Comparison of ENCODE assay signal across 21 cellular contexts in the genomic region with DNA sequence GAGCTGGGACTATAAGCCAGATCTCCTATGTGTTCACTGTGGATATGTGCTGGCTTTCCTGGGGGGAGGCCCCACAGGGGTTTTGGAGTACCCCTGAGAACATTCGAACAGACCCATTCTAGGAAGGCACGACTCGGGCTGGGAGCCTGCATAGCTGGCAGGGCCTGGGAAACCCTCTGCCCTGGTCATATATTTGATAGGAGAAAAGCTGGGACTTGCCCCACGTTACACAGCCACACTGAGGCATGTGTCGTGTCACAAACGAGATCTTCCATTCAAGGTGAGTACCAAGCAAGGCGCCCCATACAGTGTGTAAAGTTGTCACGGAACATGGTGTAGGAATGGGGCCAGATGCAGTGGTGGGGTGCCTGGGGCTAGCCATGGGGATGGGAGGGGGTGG. TPM values are rescaled to one million over a fixed set of nuclear protein-coding genes. Genes with fewer than 3 reads are reported as not detected.
DNase-seq lines count a peak whose midpoint lies in the region; ATAC-seq, FAIRE-seq and TF ChIP-seq lines count a peak whose summit lies in the region.
"Had no signal": no experiment of that assay in that cellular context is flagged by ENCODE, and none has a peak within 500 bp of the region (broad histone marks: within the 10 kb centered on the region; RNA-seq: fewer than 3 reads in every experiment).

No MANE protein-coding gene starts in this region.

- TF ChIP-seq CTCF in neural crest cell (conservative IDR thresholded peaks at IDR 0.05): no peak

- no peaks in the 10 kb centered on the region for H3K9me3 Mint-ChIP-seq in central memory CD8-positive, alpha-beta T cell
- no peaks in the 10 kb centered on the region for H3K9me3 Mint-ChIP-seq in neural crest cell
- no peaks in the 10 kb centered on the region for H3K9me3 Mint-ChIP-seq in activated CD8-positive, alpha-beta T cell treated with anti-CD3 and anti-CD28 coated beads, Interleukin-2, amount 10 ng/mL, durations not matched to agents 7 days and 5 days (ENCODE audit: insufficient read depth)
- H3K9me3 Mint-ChIP-seq: CD4-positive, CD25-positive, alpha-beta regulatory T cell; CD8-positive, alpha-beta memory T cell; H9 had no signal

- FAIRE-seq in HTR-8/SVneo (lab: Jason Lieb, UNC): peak; percentile 83
- FAIRE-seq: GM12878 had no signal

- H3K27ac Mint-ChIP-seq in central memory CD8-positive, alpha-beta T cell (ENCODE audit: low read depth): peak overlapping the region; percentile 41
- peak overlapping the region; percentile 29 for H3K27ac Mint-ChIP-seq in neural crest cell (ENCODE audit: unreplicated experiment)
- no peak overlapping the region for H3K27ac Mint-ChIP-seq in activated CD8-positive, alpha-beta T cell treated with anti-CD3 and anti-CD28 coated beads, Interleukin-2, amount 10 ng/mL, durations not matched to agents 7 days and 5 days
- H3K27ac Mint-ChIP-seq: CD4-positive, CD25-positive, alpha-beta regulatory T cell had no signal

- H3K4me3 Mint-ChIP-seq in central memory CD8-positive, alpha-beta T cell: no peak overlapping the region
- no peak overlapping the region for H3K4me3 Mint-ChIP-seq in neural crest cell
- H3K4me3 Mint-ChIP-seq in activated CD8-positive, alpha-beta T cell treated with anti-CD3 and anti-CD28 coated beads, Interleukin-2, amount 10 ng/mL, durations not matched to agents 7 days and 5 days: no peak overlapping the region
- H3K4me3 Mint-ChIP-seq: CD4-positive, CD25-positive, alpha-beta regulatory T cell; H9 had no signal

- peaks cover 24% of the 10 kb centered on the region for H3K4me1 Mint-ChIP-seq in central memory CD8-positive, alpha-beta T cell
- peaks cover 6% of the 10 kb centered on the region for H3K4me1 Mint-ChIP-seq in neural crest cell
- H3K4me1 Mint-ChIP-seq in activated CD8-positive, alpha-beta T cell treated with anti-CD3 and anti-CD28 coated beads, Interleukin-2, amount 10 ng/mL, durations not matched to agents 7 days and 5 days (ENCODE audit: low read depth): peaks cover 17% of the 10 kb centered on the region

- H3K36me3 Mint-ChIP-seq in central memory CD8-positive, alpha-beta T cell (ENCODE audit: insufficient read depth): no peaks in the 10 kb centered on the region
- no peaks in the 10 kb centered on the region for H3K36me3 Mint-ChIP-seq in neural crest cell (ENCODE audit: low read depth)
- no peaks in the 10 kb centered on the region for H3K36me3 Mint-ChIP-seq in activated CD8-positive, alpha-beta T cell treated with anti-CD3 and anti-CD28 coated beads, Interleukin-2, amount 10 ng/mL, durations not matched to agents 7 days and 5 days (ENCODE audit: low read depth)
- H3K36me3 Mint-ChIP-seq: CD4-positive, CD25-positive, alpha-beta regulatory T cell; CD8-positive, alpha-beta memory T cell had no signal

- POLR2A ChIA-PET in activated CD8-positive, alpha-beta T cell treated with anti-CD3 and anti-CD28 coated beads, Interleukin-2, amount 10 ng/mL, durations not matched to agents 7 days and 5 days (lab: Charles Lee): no interaction called here

- intact Hi-C loops in Right ventricle myocardium inferior (cut with DNase I): no loop called here
- intact Hi-C loops in Right ventricle myocardium superior (cut with DNase I): no loop called here

- CTCF ChIA-PET in activated CD8-positive, alpha-beta T cell treated with anti-CD3 and anti-CD28 coated beads, Interleukin-2, amount 10 ng/mL, durations not matched to agents 7 days and 5 days (lab: Charles Lee): interaction anchor here (4.3 kb wide), 1 partner anchor 11 kb away, joined by 23 read pairs; the partner anchor contains the start of gene MYO7A

- no peaks in the 10 kb centered on the region for H3K27me3 Mint-ChIP-seq in central memory CD8-positive, alpha-beta T cell
- H3K27me3 Mint-ChIP-seq in neural crest cell (ENCODE audit: low read depth): no peaks in the 10 kb centered on the region
- peaks cover 64% of the 10 kb centered on the region for H3K27me3 Mint-ChIP-seq in activated CD8-positive, alpha-beta T cell treated with anti-CD3 and anti-CD28 coated beads, Interleukin-2, amount 10 ng/mL, durations not matched to agents 7 days and 5 days (ENCODE audit: low read depth)

- no peak for ATAC-seq in Right ventricle myocardium inferior
- ATAC-seq in Right ventricle myocardium superior (ENCODE audit: poor library complexity): no peak
- no peak for ATAC-seq in central memory CD8-positive, alpha-beta T cell (replicated peaks; ENCODE audit: extremely low read depth, poor library complexity, severe bottlenecking)
- ATAC-seq in HG02885 (IDR thresholded peaks at IDR 0.05; ENCODE audit: poor library complexity, unreplicated experiment): no peak
- no peak for ATAC-seq in activated CD8-positive, alpha-beta T cell treated with anti-CD3 and anti-CD28 coated beads, Interleukin-2, amount 10 ng/mL, durations not matched to agents 7 days and 5 days
- ATAC-seq: GM12878 had no signal

- DNase-seq in Right ventricle myocardium inferior (ENCODE audit: missing footprints) (peak; percentile 42), Right ventricle myocardium superior (no peak), HTR-8/SVneo (ENCODE audit: insufficient read length, low spot score) (no peak), neural crest cell (ENCODE audit: low read depth, low spot score) (no peak), UCSD-AML1 (lab: John Stamatoyannopoulos, UW; ENCODE audit: unreplicated experiment) (no peak)
- no peak for DNase-seq in central memory CD8-positive, alpha-beta T cell (ENCODE audit: low spot score in 2 of 2)
- DNase-seq in activated CD8-positive, alpha-beta T cell treated with anti-CD3 and anti-CD28 coated beads, Interleukin-2, amount 10 ng/mL, durations not matched to agents 7 days and 5 days: no peak
- DNase-seq: C1 segment of cervical spinal cord; CD4-positive, CD25-positive, alpha-beta regulatory T cell; CD8-positive, alpha-beta memory T cell; COR-L47; DMS 273 treated with DMSO at 0.1 percent for 48 hours; DMS53; DND-41; EL; GOT3; H9 had no signal

RNA-seq across cellular contexts. Expression of gene MYO7A, which starts 11.2 kb away (rescaled TPM):
- total RNA-seq in Right ventricle myocardium inferior (7.0 TPM), Right ventricle myocardium superior (4.4 TPM), neural crest cell (2.1 and 2.5 TPM in 2 replicates)
- not detected for total RNA-seq in activated CD8-positive, alpha-beta T cell treated with anti-CD3 and anti-CD28 coated beads, Interleukin-2, amount 10 ng/mL, durations not matched to agents 7 days and 5 days
- total RNA-seq: A673 had no signal

RNA-seq across cellular contexts. Expression of gene OMP, which starts 36.6 kb away (rescaled TPM):
- total RNA-seq in Right ventricle myocardium inferior (not detected), Right ventricle myocardium superior (not detected), neural crest cell (1.4 TPM in 1 of 2 replicates, not detected in the other)
- not detected for total RNA-seq in activated CD8-positive, alpha-beta T cell treated with anti-CD3 and anti-CD28 coated beads, Interleukin-2, amount 10 ng/mL, durations not matched to agents 7 days and 5 days
- total RNA-seq: A673; CD4-positive, CD25-positive, alpha-beta regulatory T cell; CD8-positive, alpha-beta memory T cell; G401; GM12878; H9 had no signal
